8 cellular contexts compared by ENCODE assay signal in the genomic region with DNA sequence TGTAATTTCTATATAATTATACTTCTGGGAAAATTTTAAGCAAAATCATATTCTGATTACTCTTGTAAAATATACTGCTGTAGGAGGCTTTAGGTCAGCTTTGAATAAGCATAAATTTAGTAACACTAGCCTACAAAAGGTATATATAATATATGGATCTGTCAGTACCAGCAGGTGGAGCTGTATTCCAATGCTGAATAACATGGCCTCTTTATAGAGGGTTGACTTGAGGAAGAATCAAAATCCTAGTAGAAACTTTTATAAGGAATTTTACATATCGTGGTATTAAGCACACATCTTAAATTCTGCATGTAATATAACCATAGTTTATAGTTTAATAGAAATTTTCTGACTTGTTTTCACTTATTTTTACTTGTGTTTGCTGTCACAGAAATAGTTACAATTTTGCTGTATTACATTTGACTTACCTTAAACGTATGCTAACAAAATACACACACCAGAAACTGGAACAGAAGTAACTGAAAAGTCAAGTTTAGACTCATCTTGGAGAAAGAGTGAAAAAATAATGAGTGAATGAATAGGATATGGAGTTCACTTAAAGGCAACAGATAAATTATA.
DNase-seq lines count a peak whose midpoint lies in the region; ATAC-seq, FAIRE-seq and TF ChIP-seq lines count a peak whose summit lies in the region.

No MANE protein-coding gene starts in this region.

- no peaks in the 10 kb centered on the region for H3K9me2 ChIP-seq in PC-3 (replicated peaks; ENCODE audit: low read length)

- H3K9me3 ChIP-seq in PC-3 (ENCODE audit: low read length), result no peaks in the 10 kb centered on the region
- H3K9me3 ChIP-seq in parathyroid adenoma (ENCODE audit: control insufficient read depth, low read length), result no peaks in the 10 kb centered on the region

- H3K4me3 ChIP-seq in PC-3 (ENCODE audit: low read length) (no peak overlapping the region), parathyroid adenoma (ENCODE audit: low read depth, low read length) (no peak overlapping the region)

- FAIRE-seq in HTR-8/SVneo (lab: Jason Lieb, UNC) (no peak), endometrium (lab: Jason Lieb, UNC) (peak; percentile 21)

- H3K27ac ChIP-seq in PC-3 (ENCODE audit: low read length) (no peak overlapping the region), parathyroid adenoma (no peak overlapping the region)

- POLR2A ChIA-PET in PC-3 (lab: Charles Lee; ENCODE audit: unreplicated experiment), result no interaction called here

- TF ChIP-seq CTCF in GM10266 (IDR thresholded peaks at IDR 0.05; ENCODE audit: control insufficient read depth, insufficient read depth, low read depth, missing control alignments) (peak; percentile 37), PC-3 (conservative IDR thresholded peaks at IDR 0.05; ENCODE audit: low read depth, low read length) (peak; percentile 70), parathyroid adenoma (IDR thresholded peaks at IDR 0.05) (peak; percentile 40)

- no peak overlapping the region for H3K9ac ChIP-seq in PC-3 (ENCODE audit: low read length)
- H3K9ac ChIP-seq in parathyroid adenoma, result no peak overlapping the region

- intact Hi-C loops in PC-3 (cut with micrococcal nuclease), result loop anchor here (1.0 to 10.0 kb wide), 6 partner anchors 39 to 399 kb away; no protein-coding TSS in a partner anchor

- CTCF ChIA-PET in PC-3 (lab: Charles Lee), result interaction anchor here (1.0 kb wide), 1 partner anchor 93 kb away, joined by 3 read pairs; no protein-coding TSS in a partner anchor

- no peaks in the 10 kb centered on the region for H3K36me3 ChIP-seq in PC-3 (ENCODE audit: low read depth, low read length)
- H3K36me3 ChIP-seq in parathyroid adenoma (ENCODE audit: control insufficient read depth, insufficient read depth, low read length), result no peaks in the 10 kb centered on the region

- no peaks in the 10 kb centered on the region for H3F3A ChIP-seq in PC-3 (ENCODE audit: low read length, unreplicated experiment)

- no peak overlapping the region for H3K4me2 ChIP-seq in PC-3 (ENCODE audit: low read length)
- H3K4me2 ChIP-seq in parathyroid adenoma (ENCODE audit: low read length), result no peak overlapping the region

- ATAC-seq in PC-3 (peak; percentile 84), HG02759 (IDR thresholded peaks at IDR 0.05; ENCODE audit: unreplicated experiment) (no peak)

- no TSS peak for BruUV-seq in PC-3 (replicated peaks; lab: Mats Ljungman, UMichigan)

- H3K79me2 ChIP-seq in PC-3 (ENCODE audit: low read length), result no peaks in the 10 kb centered on the region
- no peaks in the 10 kb centered on the region for H3K79me2 ChIP-seq in parathyroid adenoma

- no peaks in the 10 kb centered on the region for H3K4me1 ChIP-seq in PC-3 (ENCODE audit: insufficient read depth, low read length)
- no peaks in the 10 kb centered on the region for H3K4me1 ChIP-seq in parathyroid adenoma

- DNase-seq in A172 (ENCODE audit: low spot score) (peak; percentile 60), GM10266 (ENCODE audit: extremely low spot score) (peak; percentile 13), HTR-8/SVneo (ENCODE audit: insufficient read length, low spot score) (peak; percentile 12), PC-3 (peak; percentile 73)
- DNase-seq in activated CD4-positive, alpha-beta T cell treated with anti-CD3 and anti-CD28 coated beads, Interleukin-2, amount 50 U/mL, for 48 hours, result no peak

- H4K20me1 ChIP-seq in PC-3 (ENCODE audit: low read length), result no peaks in the 10 kb centered on the region

- H3K27me3 ChIP-seq in PC-3 (ENCODE audit: low read length) (no peaks in the 10 kb centered on the region), parathyroid adenoma (ENCODE audit: control insufficient read depth, insufficient read depth, low read length) (no peaks in the 10 kb centered on the region)

- H2AFZ ChIP-seq in PC-3 (ENCODE audit: low read length) (no peak overlapping the region), parathyroid adenoma (no peak overlapping the region)

Comparison
In these comparisons a context has a peak if more than half of its experiments do, and no peak if none do; other contexts are left out.
1. DNase-seq: peak in A172 (single experiment), GM10266 (single experiment), HTR-8/SVneo (single experiment) and PC-3 (single experiment); none in activated CD4-positive, alpha-beta T cell treated with anti-CD3 and anti-CD28 coated beads, Interleukin-2, amount 50 U/mL, for 48 hours (0 of 2).
2. Peak in every context shown above with its lines, with median percentiles within 50 percentile points of each other: CTCF ChIP-seq.